In the genomic region with DNA sequence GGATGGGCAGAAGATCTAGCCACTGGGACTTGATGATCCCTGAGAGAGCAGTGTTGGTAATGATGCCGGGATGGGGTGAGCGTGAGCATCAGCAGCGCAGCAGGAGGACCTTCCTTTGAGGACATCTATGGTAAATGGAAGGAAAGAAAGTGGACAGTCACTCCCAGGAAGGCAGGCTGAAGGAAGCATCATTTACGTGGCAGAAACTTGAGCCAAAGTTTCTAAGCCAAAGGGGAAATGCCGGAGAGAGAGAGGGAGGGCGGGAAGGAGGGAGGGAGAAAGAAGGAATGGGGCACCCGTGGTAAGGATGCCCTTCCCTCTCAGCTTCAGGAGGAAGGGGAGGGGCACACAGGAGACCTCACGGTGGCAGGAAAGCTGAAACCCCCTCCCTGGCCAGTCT, we compare ENCODE assay signal across 21 cellular contexts.
"Had no signal": no experiment of that assay in that cellular context is flagged by ENCODE, and none has a peak within 500 bp of the region (broad histone marks: within the 10 kb centered on the region; RNA-seq: fewer than 3 reads in every experiment).

No MANE protein-coding gene starts in this region.

- H3K27ac Mint-ChIP-seq: activated CD4-positive, alpha-beta memory T cell treated with anti-CD3 and anti-CD28 coated beads, Interleukin-2, amount 10 ng/mL, durations not matched to agents 7 days and 5 days; activated CD4-positive, alpha-beta T cell treated with anti-CD3 and anti-CD28 coated beads, Interleukin-2, amount 10 ng/mL, durations not matched to agents 24 days and 14 days; activated naive CD4-positive, alpha-beta T cell treated with anti-CD3 and anti-CD28 coated beads, Interleukin-2, amount 10 ng/mL, durations not matched to agents 7 days and 5 days; type B pancreatic cell had no signal

- H3K4me1 Mint-ChIP-seq: activated CD4-positive, alpha-beta memory T cell treated with anti-CD3 and anti-CD28 coated beads, Interleukin-2, amount 10 ng/mL, durations not matched to agents 7 days and 5 days; activated CD4-positive, alpha-beta T cell treated with anti-CD3 and anti-CD28 coated beads, Interleukin-2, amount 10 ng/mL, durations not matched to agents 24 days and 14 days; activated naive CD4-positive, alpha-beta T cell treated with anti-CD3 and anti-CD28 coated beads, Interleukin-2, amount 10 ng/mL, durations not matched to agents 7 days and 5 days; activated T-helper 17 cell treated with anti-CD3 and anti-CD28 coated beads, Interleukin-2, amount 50 U/mL, for 72 hours; central memory CD8-positive, alpha-beta T cell; naive B cell had no signal

- H3K27me3 ChIP-seq: adrenal gland, ascending aorta, breast epithelium, spleen had no signal

- ATAC-seq: activated CD4-positive, CD25-positive, alpha-beta regulatory T cell treated with anti-CD3 and anti-CD28 coated beads, Interleukin-2, amount 50 U/mL, for 24 hours; activated T-helper 17 cell treated with anti-CD3 and anti-CD28 coated beads, Interleukin-2, amount 50 U/mL, for 72 hours; left lobe of liver; lower lobe of right lung had no signal

- H3K4me1 ChIP-seq: adrenal gland, ascending aorta, breast epithelium, lower lobe of right lung, prostate gland, spleen had no signal

- H3K27me3 Mint-ChIP-seq: activated CD4-positive, alpha-beta memory T cell treated with anti-CD3 and anti-CD28 coated beads, Interleukin-2, amount 10 ng/mL, durations not matched to agents 7 days and 5 days; activated CD4-positive, alpha-beta T cell treated with anti-CD3 and anti-CD28 coated beads, Interleukin-2, amount 10 ng/mL, durations not matched to agents 24 days and 14 days; activated naive CD4-positive, alpha-beta T cell treated with anti-CD3 and anti-CD28 coated beads, Interleukin-2, amount 10 ng/mL, durations not matched to agents 7 days and 5 days; activated T-helper 17 cell treated with anti-CD3 and anti-CD28 coated beads, Interleukin-2, amount 50 U/mL, for 72 hours; central memory CD8-positive, alpha-beta T cell; type B pancreatic cell had no signal

- H3K27ac ChIP-seq: ascending aorta, breast epithelium, lower lobe of right lung, prostate gland, spleen, thoracic aorta, VCaP had no signal

- H3K9me3 ChIP-seq: adrenal gland, ascending aorta, breast epithelium, lower lobe of right lung, prostate gland, spleen, thoracic aorta had no signal

- H3K9me3 Mint-ChIP-seq: activated CD4-positive, alpha-beta memory T cell treated with anti-CD3 and anti-CD28 coated beads, Interleukin-2, amount 10 ng/mL, durations not matched to agents 7 days and 5 days; activated CD4-positive, alpha-beta T cell treated with anti-CD3 and anti-CD28 coated beads, Interleukin-2, amount 10 ng/mL, durations not matched to agents 24 days and 14 days; activated naive CD4-positive, alpha-beta T cell treated with anti-CD3 and anti-CD28 coated beads, Interleukin-2, amount 10 ng/mL, durations not matched to agents 7 days and 5 days; activated T-helper 17 cell treated with anti-CD3 and anti-CD28 coated beads, Interleukin-2, amount 50 U/mL, for 72 hours; central memory CD8-positive, alpha-beta T cell; neural crest cell had no signal

- H3K36me3 ChIP-seq: adrenal gland, ascending aorta, breast epithelium, prostate gland, thoracic aorta had no signal

- H3K4me3 ChIP-seq: adrenal gland, ascending aorta, breast epithelium, lower lobe of right lung, prostate gland, spleen, thoracic aorta had no signal

- DNase-seq: activated CD4-positive, alpha-beta memory T cell treated with anti-CD3 and anti-CD28 coated beads, Interleukin-2, amount 10 ng/mL, durations not matched to agents 7 days and 5 days; activated CD4-positive, alpha-beta T cell treated with anti-CD3 and anti-CD28 coated beads, Interleukin-2, amount 10 ng/mL, durations not matched to agents 24 days and 14 days; activated naive CD4-positive, alpha-beta T cell treated with anti-CD3 and anti-CD28 coated beads, Interleukin-2, amount 10 ng/mL, durations not matched to agents 7 days and 5 days; adrenal gland; effector memory CD4-positive, alpha-beta T cell; lower lobe of right lung; naive B cell; spleen; stimulated activated CD4-positive, alpha-beta T cell treated with anti-CD3 and anti-CD28 coated beads, Interleukin-4, amount 100 ng/mL, for 24 hours; stimulated activated naive CD4-positive, alpha-beta T cell treated with Interleukin-2 at 50 U/mL for 16 hours had no signal

- H3K36me3 Mint-ChIP-seq: naive B cell had no signal

- H3K4me3 Mint-ChIP-seq: activated CD4-positive, alpha-beta memory T cell treated with anti-CD3 and anti-CD28 coated beads, Interleukin-2, amount 10 ng/mL, durations not matched to agents 7 days and 5 days; activated CD4-positive, alpha-beta T cell treated with anti-CD3 and anti-CD28 coated beads, Interleukin-2, amount 10 ng/mL, durations not matched to agents 24 days and 14 days; activated naive CD4-positive, alpha-beta T cell treated with anti-CD3 and anti-CD28 coated beads, Interleukin-2, amount 10 ng/mL, durations not matched to agents 7 days and 5 days; activated T-helper 17 cell treated with anti-CD3 and anti-CD28 coated beads, Interleukin-2, amount 50 U/mL, for 72 hours; central memory CD8-positive, alpha-beta T cell; naive B cell; neural crest cell; type B pancreatic cell had no signal
